23 cellular contexts compared by ENCODE assay signal in the genomic region with DNA sequence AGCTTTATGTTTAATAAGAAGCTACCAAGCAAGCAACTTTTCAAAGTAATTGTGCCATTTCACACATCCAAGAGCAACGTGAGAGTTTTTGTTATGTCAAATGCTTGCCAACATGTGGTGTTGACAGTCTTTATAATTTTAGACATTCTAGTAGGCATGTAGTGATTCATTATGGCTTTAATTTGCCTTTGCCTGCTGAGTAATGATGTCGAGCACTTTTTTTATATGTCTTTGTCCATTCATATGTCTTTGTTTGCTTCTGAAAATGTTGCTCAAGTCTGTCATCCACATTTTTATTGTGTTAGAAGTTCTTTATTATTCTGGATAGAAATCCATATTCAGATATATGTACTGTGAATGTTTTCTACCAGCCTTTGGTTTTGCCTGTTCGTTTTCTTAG.
DNase-seq lines count a peak whose midpoint lies in the region.
"Had no signal": no experiment of that assay in that cellular context is flagged by ENCODE, and none has a peak within 500 bp of the region (broad histone marks: within the 10 kb centered on the region; RNA-seq: fewer than 3 reads in every experiment).

No MANE protein-coding gene starts in this region.

- H3K27ac ChIP-seq in epithelial cell of prostate = peak overlapping the region; percentile 67
- H3K27ac ChIP-seq: C4-2B had no signal

- DNase-seq in NCI-H748 (lab: John Stamatoyannopoulos, UW; ENCODE audit: unreplicated experiment) = peak; percentile 1
- no peak for DNase-seq in NCI-H748 treated with DMSO at 0.1 percent for 48 hours (lab: John Stamatoyannopoulos, UW)
- DNase-seq in NCI-H69 (lab: John Stamatoyannopoulos, UW) = peak; percentile 77
- DNase-seq in epithelial cell of prostate (ENCODE audit: low read depth, low spot score) = peak; percentile 55
- DNase-seq in superior temporal gyrus (ENCODE audit: extremely low spot score) = peak; percentile 59
- no peak for DNase-seq in DMS153 treated with DMSO at 0.1 percent for 48 hours (lab: John Stamatoyannopoulos, UW; ENCODE audit: unreplicated experiment)
- DNase-seq in stimulated activated CD8-positive, alpha-beta memory T cell treated with anti-CD3 and anti-CD28 coated beads, Interleukin-4, amount 100 ng/mL, for 48 hours = no peak
- no peak for DNase-seq in NCI-H446 (lab: John Stamatoyannopoulos, UW)
- DNase-seq: 8988T; Calu3; CD8-positive, alpha-beta memory T cell; DMS53; GDM1; Karpas-422; MM.1S; NCI-H1048; NCI-H146; NCI-H2029 treated with DMSO at 0.1 percent for 48 hours; NCI-H2171 treated with DMSO at 0.1 percent for 48 hours; NCI-H446 treated with DMSO at 0.1 percent for 48 hours; NCI-H526 treated with DMSO at 0.1 percent for 48 hours; Right ventricle myocardium superior had no signal

Comparison
In these comparisons a context has a peak if more than half of its experiments do, and no peak if none do; other contexts are left out.
1. DNase-seq: peak in NCI-H748 (single experiment), NCI-H69 (single experiment), epithelial cell of prostate (single experiment) and superior temporal gyrus (single experiment); none in NCI-H748 treated with DMSO at 0.1 percent for 48 hours (single experiment), DMS153 treated with DMSO at 0.1 percent for 48 hours (single experiment), stimulated activated CD8-positive, alpha-beta memory T cell treated with anti-CD3 and anti-CD28 coated beads, Interleukin-4, amount 100 ng/mL, for 48 hours (single experiment) and NCI-H446 (0 of 2).